In the genomic region with DNA sequence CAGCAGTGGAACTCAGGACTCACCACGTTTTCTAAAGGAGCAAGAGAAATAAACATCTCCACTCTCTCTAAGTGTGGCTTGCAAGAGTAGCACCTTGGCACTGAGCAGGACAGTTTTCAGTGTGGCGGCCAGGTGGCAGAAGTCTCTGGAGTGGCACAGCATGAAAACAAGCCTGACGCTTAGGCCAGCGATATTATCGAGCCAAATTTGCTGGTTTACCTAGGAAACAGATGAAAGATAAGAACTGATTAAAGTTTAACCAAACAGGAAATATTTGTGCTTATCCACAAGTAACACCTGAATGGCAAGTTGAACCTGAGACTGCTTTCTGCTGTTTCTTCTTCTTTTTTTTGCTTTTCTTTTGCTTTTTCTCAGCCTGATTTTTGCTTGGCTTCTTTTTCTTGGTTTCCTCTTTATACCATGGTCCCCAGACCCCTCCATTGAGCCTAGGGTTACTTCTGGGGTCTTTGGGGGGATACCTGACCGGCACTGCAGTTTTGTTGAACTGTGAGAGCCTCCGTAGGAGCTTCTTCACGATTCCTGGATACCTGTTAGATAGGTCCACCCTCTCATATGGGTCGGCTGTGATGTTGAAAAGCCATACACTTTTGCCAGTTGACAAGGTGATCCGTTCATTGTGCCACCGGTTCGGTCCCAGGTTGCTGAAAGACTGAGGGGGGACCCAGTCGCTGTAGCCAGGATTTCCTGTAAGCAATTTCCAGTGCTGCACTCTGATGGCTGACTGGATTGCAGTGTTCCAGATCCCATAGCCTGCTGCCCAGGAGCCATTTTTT, we compare ENCODE assay signal across 9 cellular contexts.
DNase-seq lines count a peak whose midpoint lies in the region; ATAC-seq and TF ChIP-seq lines count a peak whose summit lies in the region.
"Had no signal": no experiment of that assay in that cellular context is flagged by ENCODE, and none has a peak within 500 bp of the region (broad histone marks: within the 10 kb centered on the region; RNA-seq: fewer than 3 reads in every experiment).

No MANE protein-coding gene starts in this region.

- H3K9me3 ChIP-seq in lower lobe of right lung (no peaks in the 10 kb centered on the region), upper lobe of right lung (no peaks in the 10 kb centered on the region), WERI-Rb-1 (ENCODE audit: severe bottlenecking) (no peaks in the 10 kb centered on the region)

- no peaks in the 10 kb centered on the region for H3K27me3 Mint-ChIP-seq in activated T-cell treated with anti-CD3 and anti-CD28 coated beads, Interleukin-2, amount 50 U/mL, for 24 hours
- H3K27me3 Mint-ChIP-seq: activated B cell treated with CpG ODN at 0.5 μM for 24 hours had no signal

- H3K4me3 Mint-ChIP-seq in activated T-cell treated with anti-CD3 and anti-CD28 coated beads, Interleukin-2, amount 50 U/mL, for 24 hours: peak overlapping the region; percentile 62
- H3K4me3 Mint-ChIP-seq: activated B cell treated with CpG ODN at 0.5 μM for 24 hours had no signal

- H3K27me3 ChIP-seq in lower lobe of right lung (ENCODE audit: low read depth) (no peaks in the 10 kb centered on the region), upper lobe of right lung (no peaks in the 10 kb centered on the region), WERI-Rb-1 (ENCODE audit: insufficient read depth, low read depth, severe bottlenecking) (no peaks in the 10 kb centered on the region)

- H3K4me3 ChIP-seq in Jurkat, Clone E6-1 (ENCODE audit: low read length): peak overlapping the region; percentile 7; the same call in 1 of the 2 replicates
- H3K4me3 ChIP-seq in lower lobe of right lung: no peak overlapping the region
- H3K4me3 ChIP-seq in upper lobe of right lung: no peak overlapping the region
- H3K4me3 ChIP-seq in WERI-Rb-1 (ENCODE audit: low read depth, low read length): no peak overlapping the region

- peaks cover 72% of the 10 kb centered on the region for H3K4me1 Mint-ChIP-seq in activated T-cell treated with anti-CD3 and anti-CD28 coated beads, Interleukin-2, amount 50 U/mL, for 24 hours (ENCODE audit: low read depth)

- TF ChIP-seq CTCF in lower lobe of right lung (IDR thresholded peaks at IDR 0.05): peak; percentile 46
- TF ChIP-seq CTCF in upper lobe of right lung (IDR thresholded peaks at IDR 0.05): peak; percentile 43
- TF ChIP-seq CTCF in WERI-Rb-1 (IDR thresholded peaks at IDR 0.05; ENCODE audit: low read depth, low read length): no peak

- no peaks in the 10 kb centered on the region for H3K36me3 Mint-ChIP-seq in activated T-cell treated with anti-CD3 and anti-CD28 coated beads, Interleukin-2, amount 50 U/mL, for 24 hours (ENCODE audit: low read depth)

- H3K36me3 ChIP-seq in lower lobe of right lung (no peaks in the 10 kb centered on the region), upper lobe of right lung (peaks cover 4% of the 10 kb centered on the region), WERI-Rb-1 (no peaks in the 10 kb centered on the region)

- H3K27ac Mint-ChIP-seq in activated T-cell treated with anti-CD3 and anti-CD28 coated beads, Interleukin-2, amount 50 U/mL, for 24 hours: peak overlapping the region; percentile 81
- H3K27ac Mint-ChIP-seq: activated B cell treated with CpG ODN at 0.5 μM for 24 hours had no signal

- peak; percentile 95 to 98 for ATAC-seq in lower lobe of right lung
- ATAC-seq in upper lobe of right lung: peak; percentile 98
- no peak for ATAC-seq in GM18519 (IDR thresholded peaks at IDR 0.05; ENCODE audit: low FRiP score, unreplicated experiment)

- H3K4me1 ChIP-seq in lower lobe of right lung (peaks cover 9% of the 10 kb centered on the region), upper lobe of right lung (peaks cover 4% of the 10 kb centered on the region)

- H3K9me3 Mint-ChIP-seq in activated T-cell treated with anti-CD3 and anti-CD28 coated beads, Interleukin-2, amount 50 U/mL, for 24 hours: peaks cover 3% of the 10 kb centered on the region
- H3K9me3 Mint-ChIP-seq: activated B cell treated with CpG ODN at 0.5 μM for 24 hours had no signal

- intact Hi-C loops in lower lobe of right lung (cut with DNase I) (no loop called here), upper lobe of right lung (cut with DNase I) (no loop called here)

- DNase-seq in CD1c-positive myeloid dendritic cell (ENCODE audit: extremely low spot score) (peak; percentile 52), lower lobe of right lung (peak; percentile 65), upper lobe of right lung (peak; percentile 78), anterior cingulate cortex (lab: John Stamatoyannopoulos, UW) (no peak), WERI-Rb-1 (no peak)
- DNase-seq in Jurkat, Clone E6-1 (ENCODE audit: low read depth, low spot score): peak; percentile 92
- peak; percentile 59 for DNase-seq in activated T-cell treated with anti-CD3 and anti-CD28 coated beads, Interleukin-2, amount 50 U/mL, for 24 hours
- DNase-seq: activated B cell treated with CpG ODN at 0.5 μM for 24 hours had no signal

- H3K27ac ChIP-seq in lower lobe of right lung: peak overlapping the region; percentile 13
- no peak overlapping the region for H3K27ac ChIP-seq in upper lobe of right lung
- no peak overlapping the region for H3K27ac ChIP-seq in WERI-Rb-1

Comparison
In these comparisons a context has a peak if more than half of its experiments do, and no peak if none do; other contexts are left out.
1. DNase-seq: peak in CD1c-positive myeloid dendritic cell (single experiment), Jurkat, Clone E6-1 (single experiment), activated T-cell treated with anti-CD3 and anti-CD28 coated beads, Interleukin-2, amount 50 U/mL, for 24 hours (single experiment), lower lobe of right lung (single experiment) and upper lobe of right lung (single experiment); none in anterior cingulate cortex (0 of 58) and WERI-Rb-1 (single experiment).